In genomic region chr2:195662138-195662537, GRCh38 we compare ENCODE assay signal across 1 cellular context.
TF ChIP-seq lines count a peak whose summit lies in the region.

No MANE protein-coding gene starts in this region.

TF ChIP-seq in K562, 482 proteins besides CTCF, POLR2A, EP300 and RAD21 (continued from another document and continues in another):
- TF ChIP-seq, protein P1, sequence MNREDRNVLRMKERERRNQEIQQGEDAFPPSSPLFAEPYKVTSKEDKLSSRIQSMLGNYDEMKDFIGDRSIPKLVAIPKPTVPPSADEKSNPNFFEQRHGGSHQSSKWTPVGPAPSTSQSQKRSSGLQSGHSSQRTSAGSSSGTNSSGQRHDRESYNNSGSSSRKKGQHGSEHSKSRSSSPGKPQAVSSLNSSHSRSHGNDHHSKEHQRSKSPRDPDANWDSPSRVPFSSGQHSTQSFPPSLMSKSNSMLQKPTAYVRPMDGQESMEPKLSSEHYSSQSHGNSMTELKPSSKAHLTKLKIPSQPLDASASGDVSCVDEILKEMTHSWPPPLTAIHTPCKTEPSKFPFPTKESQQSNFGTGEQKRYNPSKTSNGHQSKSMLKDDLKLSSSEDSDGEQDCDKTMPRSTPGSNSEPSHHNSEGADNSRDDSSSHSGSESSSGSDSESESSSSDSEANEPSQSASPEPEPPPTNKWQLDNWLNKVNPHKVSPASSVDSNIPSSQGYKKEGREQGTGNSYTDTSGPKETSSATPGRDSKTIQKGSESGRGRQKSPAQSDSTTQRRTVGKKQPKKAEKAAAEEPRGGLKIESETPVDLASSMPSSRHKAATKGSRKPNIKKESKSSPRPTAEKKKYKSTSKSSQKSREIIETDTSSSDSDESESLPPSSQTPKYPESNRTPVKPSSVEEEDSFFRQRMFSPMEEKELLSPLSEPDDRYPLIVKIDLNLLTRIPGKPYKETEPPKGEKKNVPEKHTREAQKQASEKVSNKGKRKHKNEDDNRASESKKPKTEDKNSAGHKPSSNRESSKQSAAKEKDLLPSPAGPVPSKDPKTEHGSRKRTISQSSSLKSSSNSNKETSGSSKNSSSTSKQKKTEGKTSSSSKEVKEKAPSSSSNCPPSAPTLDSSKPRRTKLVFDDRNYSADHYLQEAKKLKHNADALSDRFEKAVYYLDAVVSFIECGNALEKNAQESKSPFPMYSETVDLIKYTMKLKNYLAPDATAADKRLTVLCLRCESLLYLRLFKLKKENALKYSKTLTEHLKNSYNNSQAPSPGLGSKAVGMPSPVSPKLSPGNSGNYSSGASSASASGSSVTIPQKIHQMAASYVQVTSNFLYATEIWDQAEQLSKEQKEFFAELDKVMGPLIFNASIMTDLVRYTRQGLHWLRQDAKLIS (CRISPR knock-in tag; IDR thresholded peaks at IDR 0.05) = no peak
- no peak for TF ChIP-seq TEAD1 (CRISPR knock-in tag; IDR thresholded peaks at IDR 0.05)
- no peak for TF ChIP-seq ZNF263 (CRISPR knock-in tag; IDR thresholded peaks at IDR 0.05; ENCODE audit: borderline replicate concordance)
- no peak for TF ChIP-seq SREBF2 (CRISPR knock-in tag; IDR thresholded peaks at IDR 0.05)
- TF ChIP-seq PML (IDR thresholded peaks at IDR 0.05; ENCODE audit: low read length) = peak; percentile 62; the same call in 1 of the 2 replicates
- peak; percentile 51 for TF ChIP-seq NFIC (IDR thresholded peaks at IDR 0.05)
- TF ChIP-seq, protein P2, sequence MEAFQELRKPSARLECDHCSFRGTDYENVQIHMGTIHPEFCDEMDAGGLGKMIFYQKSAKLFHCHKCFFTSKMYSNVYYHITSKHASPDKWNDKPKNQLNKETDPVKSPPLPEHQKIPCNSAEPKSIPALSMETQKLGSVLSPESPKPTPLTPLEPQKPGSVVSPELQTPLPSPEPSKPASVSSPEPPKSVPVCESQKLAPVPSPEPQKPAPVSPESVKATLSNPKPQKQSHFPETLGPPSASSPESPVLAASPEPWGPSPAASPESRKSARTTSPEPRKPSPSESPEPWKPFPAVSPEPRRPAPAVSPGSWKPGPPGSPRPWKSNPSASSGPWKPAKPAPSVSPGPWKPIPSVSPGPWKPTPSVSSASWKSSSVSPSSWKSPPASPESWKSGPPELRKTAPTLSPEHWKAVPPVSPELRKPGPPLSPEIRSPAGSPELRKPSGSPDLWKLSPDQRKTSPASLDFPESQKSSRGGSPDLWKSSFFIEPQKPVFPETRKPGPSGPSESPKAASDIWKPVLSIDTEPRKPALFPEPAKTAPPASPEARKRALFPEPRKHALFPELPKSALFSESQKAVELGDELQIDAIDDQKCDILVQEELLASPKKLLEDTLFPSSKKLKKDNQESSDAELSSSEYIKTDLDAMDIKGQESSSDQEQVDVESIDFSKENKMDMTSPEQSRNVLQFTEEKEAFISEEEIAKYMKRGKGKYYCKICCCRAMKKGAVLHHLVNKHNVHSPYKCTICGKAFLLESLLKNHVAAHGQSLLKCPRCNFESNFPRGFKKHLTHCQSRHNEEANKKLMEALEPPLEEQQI (IDR thresholded peaks at IDR 0.05) = peak; percentile 63; the same call in 1 of the 2 replicates
- TF ChIP-seq SAFB (IDR thresholded peaks at IDR 0.05; ENCODE audit: borderline replicate concordance, low read depth, low read length) = no peak
- TF ChIP-seq KAT8 (IDR thresholded peaks at IDR 0.05; ENCODE audit: low read depth) = no peak
- no peak for TF ChIP-seq LARP7 (IDR thresholded peaks at IDR 0.05)
- TF ChIP-seq RBM34 (IDR thresholded peaks at IDR 0.05; ENCODE audit: borderline replicate concordance, insufficient read depth, low read length) = no peak
- TF ChIP-seq HDGF (IDR thresholded peaks at IDR 0.05) = no peak
- TF ChIP-seq, protein P3, sequence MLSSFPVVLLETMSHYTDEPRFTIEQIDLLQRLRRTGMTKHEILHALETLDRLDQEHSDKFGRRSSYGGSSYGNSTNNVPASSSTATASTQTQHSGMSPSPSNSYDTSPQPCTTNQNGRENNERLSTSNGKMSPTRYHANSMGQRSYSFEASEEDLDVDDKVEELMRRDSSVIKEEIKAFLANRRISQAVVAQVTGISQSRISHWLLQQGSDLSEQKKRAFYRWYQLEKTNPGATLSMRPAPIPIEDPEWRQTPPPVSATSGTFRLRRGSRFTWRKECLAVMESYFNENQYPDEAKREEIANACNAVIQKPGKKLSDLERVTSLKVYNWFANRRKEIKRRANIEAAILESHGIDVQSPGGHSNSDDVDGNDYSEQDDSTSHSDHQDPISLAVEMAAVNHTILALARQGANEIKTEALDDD (IDR thresholded peaks at IDR 0.05) = no peak
- TF ChIP-seq CREM (IDR thresholded peaks at IDR 0.05; ENCODE audit: low read depth) = peak; percentile 40; the same call in 1 of the 2 replicates
- TF ChIP-seq HOXB6 (CRISPR knock-in tag; IDR thresholded peaks at IDR 0.05; ENCODE audit: borderline replicate concordance) = no peak
- TF ChIP-seq, protein P4, sequence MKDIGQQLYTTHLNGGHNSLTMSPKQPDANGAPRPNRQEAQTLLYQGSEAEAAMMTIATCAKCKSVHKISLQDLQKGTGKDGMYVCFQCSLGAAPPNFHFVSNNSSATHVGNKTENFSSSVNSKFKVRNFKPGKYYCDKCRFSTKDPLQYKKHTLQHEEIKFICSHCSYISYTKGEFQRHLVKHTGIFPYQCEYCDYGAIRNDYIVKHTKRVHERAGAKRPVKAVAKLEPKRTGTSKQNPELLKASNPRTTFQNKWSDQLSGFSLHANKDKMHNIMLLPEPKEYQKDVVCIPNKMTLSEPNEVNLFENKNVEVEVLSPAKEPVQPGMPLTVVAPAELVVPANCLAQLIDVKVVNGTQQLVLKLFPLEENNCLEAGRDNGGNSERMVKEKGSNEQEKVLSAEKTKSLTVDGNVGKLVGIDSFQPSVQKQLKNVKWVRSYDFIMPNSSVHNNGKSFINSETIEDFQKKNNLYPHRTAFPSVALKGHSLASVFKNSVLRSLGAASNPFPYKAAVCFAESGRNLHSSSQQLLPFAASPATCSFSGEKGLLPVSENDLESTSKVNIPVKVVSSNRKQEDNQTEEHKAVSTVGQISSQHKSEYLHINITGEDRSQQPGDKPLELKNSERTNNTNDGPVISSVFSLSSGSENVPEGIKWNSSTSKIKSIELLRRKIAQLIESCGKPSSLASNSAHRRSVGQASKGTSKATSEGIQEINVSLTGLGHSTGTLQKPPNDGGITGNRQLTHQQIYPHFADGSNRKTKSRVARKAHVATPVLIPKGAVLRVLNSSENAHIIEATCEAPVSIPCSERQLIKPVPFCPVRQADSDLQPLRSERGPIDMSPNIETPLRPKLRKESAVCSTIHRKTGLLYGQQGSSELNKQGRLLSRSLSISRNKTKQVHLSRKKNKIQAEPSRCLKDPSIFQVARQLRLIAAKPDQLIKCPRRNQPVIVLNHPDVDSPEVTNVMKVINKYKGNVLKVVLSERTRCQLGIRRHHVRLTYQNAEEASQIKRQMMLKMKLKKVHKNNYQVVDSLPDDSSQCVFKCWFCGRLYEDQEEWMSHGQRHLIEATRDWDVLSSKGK (CRISPR knock-in tag; IDR thresholded peaks at IDR 0.05) = no peak
- TF ChIP-seq, protein P5, sequence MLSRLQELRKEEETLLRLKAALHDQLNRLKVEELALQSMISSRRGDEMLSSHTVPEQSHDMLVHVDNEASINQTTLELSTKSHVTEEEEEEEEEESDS (CRISPR knock-in tag; IDR thresholded peaks at IDR 0.05) = no peak
- TF ChIP-seq, protein P6, sequence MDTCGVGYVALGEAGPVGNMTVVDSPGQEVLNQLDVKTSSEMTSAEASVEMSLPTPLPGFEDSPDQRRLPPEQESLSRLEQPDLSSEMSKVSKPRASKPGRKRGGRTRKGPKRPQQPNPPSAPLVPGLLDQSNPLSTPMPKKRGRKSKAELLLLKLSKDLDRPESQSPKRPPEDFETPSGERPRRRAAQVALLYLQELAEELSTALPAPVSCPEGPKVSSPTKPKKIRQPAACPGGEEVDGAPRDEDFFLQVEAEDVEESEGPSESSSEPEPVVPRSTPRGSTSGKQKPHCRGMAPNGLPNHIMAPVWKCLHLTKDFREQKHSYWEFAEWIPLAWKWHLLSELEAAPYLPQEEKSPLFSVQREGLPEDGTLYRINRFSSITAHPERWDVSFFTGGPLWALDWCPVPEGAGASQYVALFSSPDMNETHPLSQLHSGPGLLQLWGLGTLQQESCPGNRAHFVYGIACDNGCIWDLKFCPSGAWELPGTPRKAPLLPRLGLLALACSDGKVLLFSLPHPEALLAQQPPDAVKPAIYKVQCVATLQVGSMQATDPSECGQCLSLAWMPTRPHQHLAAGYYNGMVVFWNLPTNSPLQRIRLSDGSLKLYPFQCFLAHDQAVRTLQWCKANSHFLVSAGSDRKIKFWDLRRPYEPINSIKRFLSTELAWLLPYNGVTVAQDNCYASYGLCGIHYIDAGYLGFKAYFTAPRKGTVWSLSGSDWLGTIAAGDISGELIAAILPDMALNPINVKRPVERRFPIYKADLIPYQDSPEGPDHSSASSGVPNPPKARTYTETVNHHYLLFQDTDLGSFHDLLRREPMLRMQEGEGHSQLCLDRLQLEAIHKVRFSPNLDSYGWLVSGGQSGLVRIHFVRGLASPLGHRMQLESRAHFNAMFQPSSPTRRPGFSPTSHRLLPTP (IDR thresholded peaks at IDR 0.05; ENCODE audit: borderline replicate concordance, extremely low read depth, insufficient read length) = no peak
- peak; percentile 55; the same call in 1 of the 2 replicates for TF ChIP-seq NCOA1 (IDR thresholded peaks at IDR 0.05; ENCODE audit: low read depth)
- no peak for TF ChIP-seq SNRNP70 (optimal IDR thresholded peaks at IDR 0.05; ENCODE audit: low read depth, low read length)
- no peak for TF ChIP-seq STAG1 (CRISPR knock-in tag; IDR thresholded peaks at IDR 0.05; ENCODE audit: borderline replicate concordance)
- TF ChIP-seq PHF21A (IDR thresholded peaks at IDR 0.05; ENCODE audit: borderline replicate concordance, low read depth) = no peak
- no peak for TF ChIP-seq FOXJ3 (CRISPR knock-in tag; IDR thresholded peaks at IDR 0.05)
- no peak for TF ChIP-seq NFRKB (IDR thresholded peaks at IDR 0.05; ENCODE audit: low read depth)
- TF ChIP-seq NUFIP1 (IDR thresholded peaks at IDR 0.05; ENCODE audit: partially characterized antibody) = no peak
- TF ChIP-seq PRDM10 (IDR thresholded peaks at IDR 0.05; ENCODE audit: partially characterized antibody) = no peak
- no peak for TF ChIP-seq FOXM1 (IDR thresholded peaks at IDR 0.05; ENCODE audit: low read depth)
- no peak for TF ChIP-seq FOXM1 (CRISPR knock-in tag; IDR thresholded peaks at IDR 0.05; ENCODE audit: low read depth)
- no peak for TF ChIP-seq PTRF (tag; IDR thresholded peaks at IDR 0.05)
- no peak for TF ChIP-seq TCF7L2 (IDR thresholded peaks at IDR 0.05; ENCODE audit: low read depth, low read length)
- TF ChIP-seq HDAC2 (IDR thresholded peaks at IDR 0.05) = no peak
- TF ChIP-seq CBX8 (IDR thresholded peaks at IDR 0.05; ENCODE audit: borderline replicate concordance, extremely low read depth, low read depth, low read length, poor library complexity, severe bottlenecking) = no peak
- no peak for TF ChIP-seq MCM2 (IDR thresholded peaks at IDR 0.05; ENCODE audit: low read depth)
- TF ChIP-seq ZNF146 (CRISPR knock-in tag; IDR thresholded peaks at IDR 0.05; ENCODE audit: unreplicated experiment) = no peak
- no peak for TF ChIP-seq SIRT6 (IDR thresholded peaks at IDR 0.05; ENCODE audit: low read depth, low read length)
- peak; percentile 89 for TF ChIP-seq TCF3 (CRISPR knock-in tag; IDR thresholded peaks at IDR 0.05)
- TF ChIP-seq RB1 (IDR thresholded peaks at IDR 0.05; ENCODE audit: low read depth) = no peak
- peak; percentile 92 for TF ChIP-seq ARID1B (IDR thresholded peaks at IDR 0.05)
- TF ChIP-seq, protein P7, sequence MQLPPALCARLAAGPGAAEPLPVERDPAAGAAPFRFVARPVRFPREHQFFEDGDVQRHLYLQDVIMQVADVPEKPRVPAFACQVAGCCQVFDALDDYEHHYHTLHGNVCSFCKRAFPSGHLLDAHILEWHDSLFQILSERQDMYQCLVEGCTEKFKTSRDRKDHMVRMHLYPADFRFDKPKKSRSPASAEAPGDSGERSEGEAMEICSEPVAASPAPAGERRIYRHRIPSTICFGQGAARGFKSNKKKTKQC (CRISPR knock-in tag; IDR thresholded peaks at IDR 0.05) = no peak
- no peak for TF ChIP-seq HEY1 (CRISPR knock-in tag; IDR thresholded peaks at IDR 0.05; ENCODE audit: borderline replicate concordance)
- no peak for TF ChIP-seq NFE2L1 (tag; IDR thresholded peaks at IDR 0.05; ENCODE audit: borderline replicate concordance, low read depth)
- TF ChIP-seq EHMT2 (IDR thresholded peaks at IDR 0.05) = no peak
- TF ChIP-seq, protein P8, sequence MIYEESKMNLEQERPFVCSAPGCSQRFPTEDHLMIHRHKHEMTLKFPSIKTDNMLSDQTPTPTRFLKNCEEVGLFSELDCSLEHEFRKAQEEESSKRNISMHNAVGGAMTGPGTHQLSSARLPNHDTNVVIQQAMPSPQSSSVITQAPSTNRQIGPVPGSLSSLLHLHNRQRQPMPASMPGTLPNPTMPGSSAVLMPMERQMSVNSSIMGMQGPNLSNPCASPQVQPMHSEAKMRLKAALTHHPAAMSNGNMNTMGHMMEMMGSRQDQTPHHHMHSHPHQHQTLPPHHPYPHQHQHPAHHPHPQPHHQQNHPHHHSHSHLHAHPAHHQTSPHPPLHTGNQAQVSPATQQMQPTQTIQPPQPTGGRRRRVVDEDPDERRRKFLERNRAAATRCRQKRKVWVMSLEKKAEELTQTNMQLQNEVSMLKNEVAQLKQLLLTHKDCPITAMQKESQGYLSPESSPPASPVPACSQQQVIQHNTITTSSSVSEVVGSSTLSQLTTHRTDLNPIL (CRISPR knock-in tag; IDR thresholded peaks at IDR 0.05) = no peak
